17 cellular contexts compared by ENCODE assay signal in genomic region chr22:22896601-22897000, GRCh38. TPM values are rescaled to one million over a fixed set of nuclear protein-coding genes. Genes with fewer than 3 reads are reported as not detected.
A peak's percentile ranks its signal among the peaks of the same experiment; 100 is the strongest.
DNase-seq lines count a peak whose midpoint lies in the region; ATAC-seq and TF ChIP-seq lines count a peak whose summit lies in the region.
"Had no signal": no experiment of that assay in that cellular context is flagged by ENCODE, and none has a peak within 500 bp of the region (broad histone marks: within the 10 kb centered on the region; RNA-seq: fewer than 3 reads in every experiment).

No MANE protein-coding gene starts in this region.

- H3K27me3 ChIP-seq in BE2C = peaks cover 14% of the 10 kb centered on the region

- no peak overlapping the region for H3K4me3 ChIP-seq in BE2C (ENCODE audit: low read depth, low read length)

- peak; percentile 5 for DNase-seq in CD14-positive monocyte (ENCODE audit: low spot score)
- peak in 1 of 3 donors; percentile 1 for DNase-seq in T-helper 17 cell
- peak; percentile 5 for DNase-seq in sciatic nerve (ENCODE audit: low spot score)
- DNase-seq in BE2C = no peak
- no peak for DNase-seq in NCI-H187 (lab: John Stamatoyannopoulos, UW)
- DNase-seq in activated naive CD4-positive, alpha-beta T cell (lab: John Stamatoyannopoulos, UW) = no peak
- DNase-seq: DMS 273 treated with DMSO at 0.1 percent for 48 hours, KG1, NCI-H1436 treated with DMSO at 0.1 percent for 48 hours, NCI-H2081 treated with DMSO at 0.1 percent for 48 hours, NCI-H2227 treated with DMSO at 0.1 percent for 48 hours, SIG-M5 had no signal

- H3K4me1 Mint-ChIP-seq in CD14-positive monocyte = peaks cover 12% of the 10 kb centered on the region
- H3K4me1 Mint-ChIP-seq in T-helper 17 cell = peaks cover 10% of the 10 kb centered on the region

- H3K36me3 Mint-ChIP-seq in CD14-positive monocyte (peaks cover 0 to 4% of the 10 kb centered on the region in 2 donors), T-helper 17 cell (ENCODE audit: low read depth) (peaks cover 10% of the 10 kb centered on the region)

- peaks cover 5 to 14% (median 7%) of the 10 kb centered on the region in 3 donors for H3K27me3 Mint-ChIP-seq in CD14-positive monocyte (ENCODE audit: low read depth in 3 of 3)
- H3K27me3 Mint-ChIP-seq in T-helper 17 cell = peaks cover 55% of the 10 kb centered on the region

- no peaks in the 10 kb centered on the region for H3K4me1 ChIP-seq in BE2C

- intact Hi-C loops in CD14-positive monocyte (cut with micrococcal nuclease) (no loop called here), sciatic nerve (cut with DNase I) (no loop called here)

- TF ChIP-seq CTCF in CD14-positive monocyte (IDR thresholded peaks at IDR 0.05) = no peak
- no peak for TF ChIP-seq CTCF in BE2C (IDR thresholded peaks at IDR 0.05; ENCODE audit: low read depth, low read length)

- H3K9me3 Mint-ChIP-seq in CD14-positive monocyte = peaks cover 0 to 2% (median 0%) of the 10 kb centered on the region in 7 donors

- ATAC-seq in T-helper 17 cell (no peak), sciatic nerve (no peak)

- H3K27ac Mint-ChIP-seq in CD14-positive monocyte (no peak overlapping the region), T-helper 17 cell (peak overlapping the region; percentile 6)

- no peaks in the 10 kb centered on the region for H3K36me3 ChIP-seq in BE2C

- no peaks in the 10 kb centered on the region for H3K9me3 ChIP-seq in T-helper 17 cell (ENCODE audit: control insufficient read depth, low read length, poor library complexity, severe bottlenecking)
- no peaks in the 10 kb centered on the region for H3K9me3 ChIP-seq in BE2C

- no peak overlapping the region for H3K4me3 Mint-ChIP-seq in CD14-positive monocyte
- no peak overlapping the region for H3K4me3 Mint-ChIP-seq in T-helper 17 cell

- peak; percentile 19 for TF ChIP-seq POLR2A in GM19193 (IDR thresholded peaks at IDR 0.05; ENCODE audit: extremely low read depth, insufficient read depth, insufficient read length)

RNA-seq across cellular contexts. Expression of gene IGLL5, which starts 9.0 kb away (rescaled TPM):
- polyA plus RNA-seq in CD14-positive monocyte = under 1 TPM in 1 of 2 donors, not detected in 1; 0.38 TPM
- total RNA-seq in T-helper 17 cell (1 to 10 TPM in 1 of 2 donors, not detected in 1; 1.9 TPM), sciatic nerve (0.62 TPM)
- polyA plus RNA-seq in BE2C (2012; ENCODE audit: insufficient read depth, insufficient read length, low read depth) = not detected
- total RNA-seq: H4, RPMI7951 had no signal
- polyA plus RNA-seq: AG04450, BJ had no signal

Comparison
In these comparisons a context has a peak if more than half of its experiments do, and no peak if none do; other contexts are left out.
1. DNase-seq: peak in CD14-positive monocyte (single experiment) and sciatic nerve (single experiment); none in BE2C (single experiment), NCI-H187 (0 of 2) and activated naive CD4-positive, alpha-beta T cell (0 of 4).